ENCODE assay signal across 16 cellular contexts in genomic region chr1:47555841-47556616, GRCh38.
"Had no signal": no experiment of that assay in that cellular context is flagged by ENCODE, and none has a peak within 500 bp of the region (broad histone marks: within the 10 kb centered on the region; RNA-seq: fewer than 3 reads in every experiment).

No MANE protein-coding gene starts in this region.

- H3K4me3 Mint-ChIP-seq: activated naive CD8-positive, alpha-beta T cell; activated T-cell treated with anti-CD3 and anti-CD28 coated beads, Interleukin-2, amount 50 U/mL, for 4 hours; neural crest cell; T-helper 2 cell treated with Interferon-gamma antibody and Interleukin-4, amounts not matched to agents 5 μg/mL and 100 μg/mL, for 36 hours had no signal

- H3K36me3 Mint-ChIP-seq: activated naive CD8-positive, alpha-beta T cell had no signal

- H3K27ac Mint-ChIP-seq: activated naive CD8-positive, alpha-beta T cell; T-helper 2 cell treated with Interferon-gamma antibody and Interleukin-4, amounts not matched to agents 5 μg/mL and 100 μg/mL, for 36 hours had no signal

- H3K4me3 ChIP-seq: heart left ventricle, ovary, tibial artery had no signal

- ATAC-seq: activated T-cell treated with anti-CD3 and anti-CD28 coated beads, Interleukin-2, amount 50 U/mL, for 4 hours; heart left ventricle; left ventricle myocardium superior had no signal

- H3K36me3 ChIP-seq: heart left ventricle, ovary, tibial artery had no signal

- H3K9me3 ChIP-seq: heart left ventricle, ovary, tibial artery had no signal

- H3K27ac ChIP-seq: heart left ventricle, ovary had no signal

- H3K27me3 ChIP-seq: ovary had no signal

- H3K9me3 Mint-ChIP-seq: activated T-cell treated with anti-CD3 and anti-CD28 coated beads, Interleukin-2, amount 50 U/mL, for 4 hours; neural crest cell; T-helper 2 cell treated with Interferon-gamma antibody and Interleukin-4, amounts not matched to agents 5 μg/mL and 100 μg/mL, for 36 hours had no signal

- DNase-seq: activated CD4-positive, alpha-beta T cell treated with anti-CD3 and anti-CD28 coated beads, Interleukin-2, amount 50 U/mL, for 48 hours; activated CD4-positive, CD25-positive, alpha-beta regulatory T cell treated with anti-CD3 and anti-CD28 coated beads, Interleukin-2, amount 50 U/mL, for 72 hours; activated effector memory CD4-positive, alpha-beta T cell treated with anti-CD3 and anti-CD28 coated beads, Interleukin-2, amount 50 U/mL, for 16 hours; activated T-cell treated with anti-CD3 and anti-CD28 coated beads, Interleukin-2, amount 50 U/mL, for 4 hours; amygdala; foreskin melanocyte; heart left ventricle; islet precursor cell; left ventricle myocardium superior; mesenchymal stem cell; ovary; stimulated activated CD4-positive, alpha-beta T cell treated with anti-CD3 and anti-CD28 coated beads, Interleukin-4, amount 100 ng/mL, for 4 hours; tibial artery had no signal
